In genomic region chr17:39218906-39219305, GRCh38 we compare ENCODE assay signal across 20 cellular contexts. TPM values are rescaled to one million over a fixed set of nuclear protein-coding genes. Genes with fewer than 3 reads are reported as not detected.
A peak's percentile ranks its signal among the peaks of the same experiment; 100 is the strongest.
DNase-seq lines count a peak whose midpoint lies in the region; ATAC-seq and TF ChIP-seq lines count a peak whose summit lies in the region.
"Had no signal": no experiment of that assay in that cellular context is flagged by ENCODE, and none has a peak within 500 bp of the region (broad histone marks: within the 10 kb centered on the region; RNA-seq: fewer than 3 reads in every experiment).

No MANE protein-coding gene starts in this region.

- H3K4me3 ChIP-seq in left ventricle myocardium inferior (no peak overlapping the region), heart right ventricle (no peak overlapping the region), gastrocnemius medialis (no peak overlapping the region), tibial artery (no peak overlapping the region)
- H3K4me3 ChIP-seq: BLaER1, HAP-1 had no signal

- no peaks in the 10 kb centered on the region for H3K36me3 ChIP-seq in left ventricle myocardium inferior
- no peaks in the 10 kb centered on the region for H3K36me3 ChIP-seq in heart right ventricle
- H3K36me3 ChIP-seq in gastrocnemius medialis = no peaks in the 10 kb centered on the region
- H3K36me3 ChIP-seq in tibial artery = peaks cover 0 to 47% (median 24%) of the 10 kb centered on the region in 3 donors
- H3K36me3 ChIP-seq: BLaER1, HAP-1 had no signal

- DNase-seq in left ventricle myocardium inferior = no peak
- no peak for DNase-seq in heart right ventricle
- peak; percentile 42 for DNase-seq in islet precursor cell
- no peak for DNase-seq in gastrocnemius medialis
- no peak for DNase-seq in tibial artery
- DNase-seq in activated effector memory CD4-positive, alpha-beta T cell treated with anti-CD3 and anti-CD28 coated beads, Interleukin-2, amount 50 U/mL, for 16 hours = no peak
- DNase-seq in ecto neural progenitor cell (ENCODE audit: low spot score) = no peak
- DNase-seq in stimulated activated effector memory CD8-positive, alpha-beta T cell treated with anti-CD3 and anti-CD28 coated beads, Interleukin-12 subunit alpha, Interleukin-12 subunit beta, amount 100 ng/mL, for 72 hours (ENCODE audit: low spot score in 2 of 2) = no peak
- DNase-seq: 8988T; CD4-positive, alpha-beta memory T cell; DMS153; DMS79; GF-D8; GOT3 had no signal

- H3K4me3 Mint-ChIP-seq in stimulated activated effector memory CD8-positive, alpha-beta T cell treated with anti-CD3 and anti-CD28 coated beads, Interleukin-12 subunit alpha, Interleukin-12 subunit beta, amount 100 ng/mL, for 72 hours = no peak overlapping the region

- H3K4me1 ChIP-seq in left ventricle myocardium inferior = peaks cover 17% of the 10 kb centered on the region
- H3K4me1 ChIP-seq in heart right ventricle = peaks cover 0 to 10% (median 4%) of the 10 kb centered on the region in 9 donors
- peaks cover 12 to 13% of the 10 kb centered on the region in 2 donors for H3K4me1 ChIP-seq in gastrocnemius medialis
- peaks cover 0 to 85% (median 70%) of the 10 kb centered on the region in 4 donors for H3K4me1 ChIP-seq in tibial artery
- H3K4me1 ChIP-seq: BLaER1, HAP-1 had no signal

- 69 to 74% methylated on average over 8 of the region's 8 CpGs for WGBS in heart right ventricle, 2 donors

- H3K27me3 ChIP-seq in left ventricle myocardium inferior (ENCODE audit: low read depth) = peaks cover 29% of the 10 kb centered on the region
- H3K27me3 ChIP-seq in heart right ventricle = peaks cover 0 to 18% (median 0%) of the 10 kb centered on the region in 7 donors
- no peaks in the 10 kb centered on the region for H3K27me3 ChIP-seq in gastrocnemius medialis
- H3K27me3 ChIP-seq in tibial artery = no peaks in the 10 kb centered on the region

- H3K9me3 ChIP-seq in left ventricle myocardium inferior (replicated peaks) = no peaks in the 10 kb centered on the region
- H3K9me3 ChIP-seq in heart right ventricle = no peaks in the 10 kb centered on the region
- no peaks in the 10 kb centered on the region for H3K9me3 ChIP-seq in gastrocnemius medialis
- H3K9me3 ChIP-seq in tibial artery = no peaks in the 10 kb centered on the region
- H3K9me3 ChIP-seq: BLaER1, HAP-1 had no signal

- peaks cover 9% of the 10 kb centered on the region for H3K4me1 Mint-ChIP-seq in stimulated activated effector memory CD8-positive, alpha-beta T cell treated with anti-CD3 and anti-CD28 coated beads, Interleukin-12 subunit alpha, Interleukin-12 subunit beta, amount 100 ng/mL, for 72 hours

- TF ChIP-seq CTCF in left ventricle myocardium inferior (IDR thresholded peaks at IDR 0.05; ENCODE audit: borderline replicate concordance) (no peak), heart right ventricle (IDR thresholded peaks at IDR 0.05) (no peak), gastrocnemius medialis (IDR thresholded peaks at IDR 0.05 in 4 of 5, conservative IDR thresholded peaks at IDR 0.05 in 1 of 5) (no peak), tibial artery (IDR thresholded peaks at IDR 0.05) (no peak)

- in situ Hi-C loops in gastrocnemius medialis (cut with MboI; ENCODE audit: low sequenced_read_pairs in 4 of 4) = no loop called here

- H3K9me3 Mint-ChIP-seq in stimulated activated effector memory CD8-positive, alpha-beta T cell treated with anti-CD3 and anti-CD28 coated beads, Interleukin-12 subunit alpha, Interleukin-12 subunit beta, amount 100 ng/mL, for 72 hours = no peaks in the 10 kb centered on the region

- no peak overlapping the region for H3K27ac Mint-ChIP-seq in stimulated activated effector memory CD8-positive, alpha-beta T cell treated with anti-CD3 and anti-CD28 coated beads, Interleukin-12 subunit alpha, Interleukin-12 subunit beta, amount 100 ng/mL, for 72 hours
- H3K27ac Mint-ChIP-seq: CD4-positive, alpha-beta memory T cell had no signal

- H3K27ac ChIP-seq in left ventricle myocardium inferior (replicated peaks) (peak overlapping the region; percentile 72), heart right ventricle (no peak overlapping the region), gastrocnemius medialis (peak overlapping the region in 1 of 4 donors; percentile 59), tibial artery (peak overlapping the region; percentile 93 to 94)
- H3K27ac ChIP-seq: BLaER1 had no signal

- intact Hi-C loops in left ventricle myocardium inferior (cut with micrococcal nuclease) (no loop called here), heart right ventricle (cut with DNase I) (no loop called here), gastrocnemius medialis (cut with DNase I; ENCODE audit: low total_unique reads) (no loop called here), tibial artery (cut with DNase I; ENCODE audit: low total_unique reads) (no loop called here)

- no peaks in the 10 kb centered on the region for H3K36me3 Mint-ChIP-seq in stimulated activated effector memory CD8-positive, alpha-beta T cell treated with anti-CD3 and anti-CD28 coated beads, Interleukin-12 subunit alpha, Interleukin-12 subunit beta, amount 100 ng/mL, for 72 hours
- H3K36me3 Mint-ChIP-seq: CD14-positive monocyte; CD4-positive, alpha-beta memory T cell had no signal

- no peak for TF ChIP-seq POLR2A in gastrocnemius medialis (IDR thresholded peaks at IDR 0.05)

- ATAC-seq in heart right ventricle (no peak), gastrocnemius medialis (peak; percentile 27 to 45)
- no peak for ATAC-seq in stimulated activated effector memory CD8-positive, alpha-beta T cell treated with anti-CD3 and anti-CD28 coated beads, Interleukin-12 subunit alpha, Interleukin-12 subunit beta, amount 100 ng/mL, for 72 hours
- ATAC-seq: HepG2 had no signal

RNA-seq across cellular contexts. Expression of gene STAC2, which starts 6.8 kb away (rescaled TPM):
- total RNA-seq in left ventricle myocardium inferior (0.36 TPM), heart right ventricle (1 to 10 TPM in 3 of 10 donors, under 1 TPM in 6, not detected in 1; 0.09 to 2.0 (median 0.37) TPM), gastrocnemius medialis (not detected)
- 1 to 10 TPM in 1 of 2 donors, under 1 TPM in 1; 0.51 to 4.9 TPM for polyA plus RNA-seq in heart right ventricle
- total RNA-seq: CD4-positive, alpha-beta memory T cell; HepG2 had no signal
- polyA plus RNA-seq: AG04450; CD14-positive monocyte; CD4-positive, alpha-beta memory T cell; HepG2 had no signal

RNA-seq across cellular contexts. Expression of gene RPL19, which starts 18.8 kb away (rescaled TPM):
- total RNA-seq in left ventricle myocardium inferior = 944 TPM
- total RNA-seq in heart right ventricle = 1,000 to 10,000 TPM in 3 of 10 donors, 100 to 1,000 TPM in 7; 907 to 1,150 (median 965) TPM
- 1,000 to 10,000 TPM; 1,654 to 3,029 TPM for polyA plus RNA-seq in heart right ventricle
- 1,000 to 10,000 TPM; 1,960 to 2,584 (median 2,358) TPM for total RNA-seq in gastrocnemius medialis

RNA-seq across cellular contexts. Expression of gene CACNB1, which starts 21.4 kb away (rescaled TPM):
- total RNA-seq in left ventricle myocardium inferior = 3.7 TPM
- 1 to 10 TPM; 3.3 to 7.9 (median 4.6) TPM for total RNA-seq in heart right ventricle
- 10 to 100 TPM in 1 of 2 donors, 1 to 10 TPM in 1; 6.8 to 11.5 TPM for polyA plus RNA-seq in heart right ventricle
- 100 to 1,000 TPM; 236 to 432 (median 340) TPM for total RNA-seq in gastrocnemius medialis

RNA-seq across cellular contexts. Expression of gene ARL5C, which starts 52.9 kb away (rescaled TPM):
- total RNA-seq in left ventricle myocardium inferior (not detected), heart right ventricle (not detected), gastrocnemius medialis (under 1 TPM in 2 of 4 donors, not detected in 2; 0.20 to 0.22 TPM)
- polyA plus RNA-seq in heart right ventricle = not detected
- total RNA-seq: A673; CD4-positive, alpha-beta memory T cell; HepG2 had no signal
- polyA plus RNA-seq: AG04450; CD14-positive monocyte; CD4-positive, alpha-beta memory T cell; HepG2 had no signal

Comparison
In these comparisons a context has a peak if more than half of its experiments do, and no peak if none do; other contexts are left out.
1. H3K27ac ChIP-seq: peak in left ventricle myocardium inferior (single experiment) and tibial artery (2 of 2); none in heart right ventricle (0 of 10).
2. ATAC-seq: peak in gastrocnemius medialis (2 of 2); none in heart right ventricle (0 of 8) and stimulated activated effector memory CD8-positive, alpha-beta T cell treated with anti-CD3 and anti-CD28 coated beads, Interleukin-12 subunit alpha, Interleukin-12 subunit beta, amount 100 ng/mL, for 72 hours (single experiment).
3. RNA of gene CACNB1, which starts 21.4 kb away (total RNA-seq): 236 to 432 TPM in gastrocnemius medialis; 3.3 to 7.9 TPM in heart right ventricle and 3.7 TPM in left ventricle myocardium inferior (single experiment); every median in the first group is over 10 times any median in the second.